In the genomic region with DNA sequence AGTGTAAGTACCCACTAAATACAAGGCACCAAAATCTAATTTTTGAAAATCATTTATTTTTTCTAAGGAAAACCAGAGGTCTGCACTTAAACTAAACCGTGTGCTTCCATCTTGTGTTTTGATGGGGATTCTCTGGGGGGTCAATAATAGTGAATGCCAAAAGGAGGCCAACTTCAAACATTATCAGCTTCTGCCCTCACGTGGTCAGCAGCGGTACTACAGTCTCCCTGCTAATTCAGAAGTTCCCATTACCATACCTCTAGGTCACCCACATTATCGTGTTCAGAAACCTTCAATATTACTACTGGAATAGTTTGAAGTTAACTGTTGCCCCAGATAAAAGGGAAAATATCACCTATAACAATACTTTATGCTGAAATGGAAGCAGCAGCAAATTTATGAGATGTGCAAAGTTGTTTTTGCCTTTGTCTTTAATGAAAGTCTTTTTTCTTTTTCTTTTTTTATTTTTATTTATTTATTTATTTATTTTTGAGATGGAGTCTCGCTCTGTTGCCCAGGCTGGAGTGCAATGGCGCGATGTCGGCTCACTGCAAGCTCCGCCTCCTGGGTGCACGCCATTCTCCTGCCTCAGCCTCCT, we compare ENCODE assay signal across 8 cellular contexts. TPM values are rescaled to one million over a fixed set of nuclear protein-coding genes. Genes with fewer than 3 reads are reported as not detected.
DNase-seq lines count a peak whose midpoint lies in the region; ATAC-seq and TF ChIP-seq lines count a peak whose summit lies in the region.

No MANE protein-coding gene starts in this region.

- H3K27ac ChIP-seq in mesenchymal stem cell (ENCODE audit: low read length, poor library complexity, severe bottlenecking), result no peak overlapping the region

- no peak overlapping the region for H3K18ac ChIP-seq in mesenchymal stem cell (ENCODE audit: low read depth in 1 of 2, low read length in 2 of 2)

- no peak overlapping the region for H4K91ac ChIP-seq in mesenchymal stem cell (ENCODE audit: low read length)

- no peaks in the 10 kb centered on the region for H3K9me3 ChIP-seq in mesenchymal stem cell (ENCODE audit: control insufficient read depth, low read length)

- H3K4me1 Mint-ChIP-seq in stimulated activated effector memory CD8-positive, alpha-beta T cell treated with anti-CD3 and anti-CD28 coated beads, Interleukin-12 subunit alpha, Interleukin-12 subunit beta, amount 100 ng/mL, for 72 hours, result no peaks in the 10 kb centered on the region

- H3K27me3 ChIP-seq in mesenchymal stem cell (ENCODE audit: control insufficient read depth in 1 of 2, insufficient read depth in 1 of 2, low read length in 2 of 2), result peaks cover 0 to 20% of the 10 kb centered on the region in 2 experiments

- H3K4ac ChIP-seq in mesenchymal stem cell (ENCODE audit: low read depth in 1 of 2, low read length in 2 of 2), result no peak overlapping the region

- H3K4me1 ChIP-seq in mesenchymal stem cell (ENCODE audit: control insufficient read depth, insufficient read depth, low read depth, low read length), result no peaks in the 10 kb centered on the region

- H2BK5ac ChIP-seq in mesenchymal stem cell (ENCODE audit: low read depth, low read length, poor library complexity, severe bottlenecking), result no peak overlapping the region

- DNase-seq in AG10803 (ENCODE audit: low read depth) (peak; percentile 36), NB4 (ENCODE audit: low read depth) (peak; percentile 62), dedifferentiated amniotic fluid mesenchymal stem cell (ENCODE audit: extremely low spot score) (peak; percentile 51), mesenchymal stem cell (peak; percentile 53)
- peak; percentile 71 for DNase-seq in activated CD4-positive, alpha-beta T cell treated with anti-CD3 and anti-CD28 coated beads for 48 hours
- DNase-seq in stimulated activated effector memory CD8-positive, alpha-beta T cell treated with anti-CD3 and anti-CD28 coated beads, Interleukin-12 subunit alpha, Interleukin-12 subunit beta, amount 100 ng/mL, for 72 hours (ENCODE audit: low spot score in 2 of 2), result peak; percentile 36 to 63

- H2BK12ac ChIP-seq in mesenchymal stem cell (ENCODE audit: low read length in 2 of 2), result no peak overlapping the region

- H2BK120ac ChIP-seq in mesenchymal stem cell (ENCODE audit: low read depth, low read length), result no peak overlapping the region

- peaks cover 5% of the 10 kb centered on the region for H3K36me3 Mint-ChIP-seq in stimulated activated effector memory CD8-positive, alpha-beta T cell treated with anti-CD3 and anti-CD28 coated beads, Interleukin-12 subunit alpha, Interleukin-12 subunit beta, amount 100 ng/mL, for 72 hours

- no peaks in the 10 kb centered on the region for H3K9me3 Mint-ChIP-seq in stimulated activated effector memory CD8-positive, alpha-beta T cell treated with anti-CD3 and anti-CD28 coated beads, Interleukin-12 subunit alpha, Interleukin-12 subunit beta, amount 100 ng/mL, for 72 hours

- H4K8ac ChIP-seq in mesenchymal stem cell (ENCODE audit: low read length), result no peak overlapping the region

- peaks cover 15 to 24% of the 10 kb centered on the region in 2 experiments for H3K36me3 ChIP-seq in mesenchymal stem cell (ENCODE audit: control insufficient read depth in 1 of 2, insufficient read depth in 2 of 2, low read depth in 1 of 2, low read length in 2 of 2)

- TF ChIP-seq CTCF in AG10803 (conservative IDR thresholded peaks at IDR 0.05; ENCODE audit: low read length), result peak; percentile 80
- peak; percentile 78 for TF ChIP-seq CTCF in NB4 (IDR thresholded peaks at IDR 0.05; ENCODE audit: low read depth, low read length)

- no peak overlapping the region for H2AK5ac ChIP-seq in mesenchymal stem cell (ENCODE audit: low read length, severe bottlenecking)

- H3K14ac ChIP-seq in mesenchymal stem cell (ENCODE audit: low read length in 2 of 2), result no peak overlapping the region

- no peak overlapping the region for H3K27ac Mint-ChIP-seq in stimulated activated effector memory CD8-positive, alpha-beta T cell treated with anti-CD3 and anti-CD28 coated beads, Interleukin-12 subunit alpha, Interleukin-12 subunit beta, amount 100 ng/mL, for 72 hours

- no peak overlapping the region for H3K4me2 ChIP-seq in mesenchymal stem cell (ENCODE audit: low read length, poor library complexity, severe bottlenecking)

- no peak overlapping the region for H3K23ac ChIP-seq in mesenchymal stem cell (ENCODE audit: low read length in 2 of 2)

- 96% methylated on average over 6 of the region's 10 CpGs for WGBS in mesenchymal stem cell

- H3K4me3 Mint-ChIP-seq in stimulated activated effector memory CD8-positive, alpha-beta T cell treated with anti-CD3 and anti-CD28 coated beads, Interleukin-12 subunit alpha, Interleukin-12 subunit beta, amount 100 ng/mL, for 72 hours, result no peak overlapping the region

- no peak overlapping the region for H3K9ac ChIP-seq in mesenchymal stem cell (ENCODE audit: low read length)

- peaks cover 7% of the 10 kb centered on the region for H3K79me1 ChIP-seq in mesenchymal stem cell (replicated peaks; ENCODE audit: low read length, poor library complexity, severe bottlenecking)

- no peak overlapping the region for H2AFZ ChIP-seq in mesenchymal stem cell (ENCODE audit: low read depth, low read length)

- ATAC-seq in GM18907 (IDR thresholded peaks at IDR 0.05; ENCODE audit: unreplicated experiment), result peak; percentile 66
- ATAC-seq in stimulated activated effector memory CD8-positive, alpha-beta T cell treated with anti-CD3 and anti-CD28 coated beads, Interleukin-12 subunit alpha, Interleukin-12 subunit beta, amount 100 ng/mL, for 72 hours, result peak; percentile 50
- ATAC-seq in HG03108 (IDR thresholded peaks at IDR 0.05; ENCODE audit: unreplicated experiment), result no peak

- H3K4me3 ChIP-seq in AG10803 (ENCODE audit: low read length) (no peak overlapping the region), NB4 (ENCODE audit: low read depth, low read length) (no peak overlapping the region), mesenchymal stem cell (ENCODE audit: insufficient read depth in 1 of 2, low read depth in 1 of 2, low read length in 2 of 2) (no peak overlapping the region)

- no peak for TF ChIP-seq POLR2A in NB4 (IDR thresholded peaks at IDR 0.05; ENCODE audit: extremely low read depth, insufficient read length)

- H2BK15ac ChIP-seq in mesenchymal stem cell (ENCODE audit: low read depth, poor library complexity, severe bottlenecking), result no peak overlapping the region

RNA-seq across cellular contexts. Expression of gene CTPS2, which starts 17.3 kb away (rescaled TPM):
- polyA plus RNA-seq in mesenchymal stem cell (2013, experiment 1 of 2), result 7.2 TPM
- polyA plus RNA-seq in mesenchymal stem cell (2013, experiment 2 of 2), result 7.0 TPM

RNA-seq across cellular contexts. Expression of gene SYAP1, which starts 24.2 kb away (rescaled TPM):
- 20.9 TPM for polyA plus RNA-seq in mesenchymal stem cell (2013, experiment 1 of 2)
- 21.5 TPM for polyA plus RNA-seq in mesenchymal stem cell (2013, experiment 2 of 2)

RNA-seq across cellular contexts. Expression of gene S100G, which starts 45.2 kb away (rescaled TPM):
- not detected for polyA plus RNA-seq in mesenchymal stem cell (2013, experiment 1 of 2)
- not detected for polyA plus RNA-seq in mesenchymal stem cell (2013, experiment 2 of 2)
